ENCODE assay signal across 11 cellular contexts in the genomic region with DNA sequence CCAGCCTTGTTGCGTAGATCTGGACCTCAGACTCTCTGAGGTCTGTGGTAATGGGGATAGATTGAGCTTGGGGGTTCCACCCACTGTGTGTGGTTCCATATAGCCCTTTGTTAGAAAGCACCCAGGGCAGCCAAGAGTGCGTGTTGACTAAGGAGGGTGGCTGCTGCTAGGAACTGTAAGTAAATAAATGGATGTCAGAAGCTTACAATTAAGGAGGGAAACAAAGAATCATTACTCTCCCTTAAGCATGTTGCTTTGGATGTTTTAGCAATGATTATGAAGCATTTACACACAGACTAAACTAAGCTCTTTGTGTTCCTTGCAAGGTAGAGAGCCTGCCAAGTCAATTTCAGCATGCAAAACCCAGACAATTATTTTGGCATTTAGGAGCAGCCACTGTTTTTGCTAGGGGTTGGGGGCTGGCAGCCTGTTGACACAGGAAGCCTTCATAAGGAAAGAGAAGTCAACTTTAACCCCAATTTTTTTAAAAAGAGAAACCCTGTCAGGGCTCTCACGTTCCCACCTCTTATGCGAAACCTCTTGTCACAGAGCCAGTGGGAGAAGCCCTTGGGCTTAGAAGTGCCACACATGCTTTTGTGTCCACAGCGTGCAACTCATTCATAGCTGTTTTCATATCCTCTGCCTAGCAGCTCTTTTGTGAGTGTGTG.
DNase-seq lines count a peak whose midpoint lies in the region; ATAC-seq and TF ChIP-seq lines count a peak whose summit lies in the region.
"Had no signal": no experiment of that assay in that cellular context is flagged by ENCODE, and none has a peak within 500 bp of the region (broad histone marks: within the 10 kb centered on the region; RNA-seq: fewer than 3 reads in every experiment).

No MANE protein-coding gene starts in this region.

- H3K27ac ChIP-seq in coronary artery (peak overlapping the region; percentile 53 to 79), osteoblast (ENCODE audit: low read depth, low read length) (no peak overlapping the region)
- no peak overlapping the region for H3K27ac ChIP-seq in naive thymus-derived CD4-positive, alpha-beta T cell (ENCODE audit: low read depth, low read length)
- H3K27ac ChIP-seq: spleen had no signal

- no peaks in the 10 kb centered on the region for H4K20me1 ChIP-seq in osteoblast (ENCODE audit: insufficient read depth, low read length)

- peak overlapping the region; percentile 73 for H3K27ac Mint-ChIP-seq in neural crest cell (ENCODE audit: unreplicated experiment)
- no peak overlapping the region for H3K27ac Mint-ChIP-seq in naive thymus-derived CD4-positive, alpha-beta T cell
- H3K27ac Mint-ChIP-seq: activated CD4-positive, alpha-beta T cell treated with anti-CD3 and anti-CD28 coated beads, Interleukin-2, amount 10 ng/mL, durations not matched to agents 24 days and 14 days; stimulated activated effector memory CD8-positive, alpha-beta T cell treated with anti-CD3 and anti-CD28 coated beads, Interleukin-12 subunit alpha, Interleukin-12 subunit beta, amount 100 ng/mL, for 72 hours had no signal

- H2AFZ ChIP-seq in osteoblast (ENCODE audit: low read length): no peak overlapping the region

- peaks cover 7% of the 10 kb centered on the region for H3K4me1 ChIP-seq in osteoblast (ENCODE audit: insufficient read depth, low read length)
- no peaks in the 10 kb centered on the region for H3K4me1 ChIP-seq in naive thymus-derived CD4-positive, alpha-beta T cell (ENCODE audit: control insufficient read depth in 2 of 2, insufficient read depth in 2 of 2, low read length in 2 of 2)

- no peaks in the 10 kb centered on the region for H3K9me3 Mint-ChIP-seq in neural crest cell
- peaks cover 0 to 1% (median 0%) of the 10 kb centered on the region in 11 donors for H3K9me3 Mint-ChIP-seq in naive thymus-derived CD4-positive, alpha-beta T cell
- H3K9me3 Mint-ChIP-seq: activated CD4-positive, alpha-beta T cell treated with anti-CD3 and anti-CD28 coated beads, Interleukin-2, amount 10 ng/mL, durations not matched to agents 24 days and 14 days; stimulated activated effector memory CD8-positive, alpha-beta T cell treated with anti-CD3 and anti-CD28 coated beads, Interleukin-12 subunit alpha, Interleukin-12 subunit beta, amount 100 ng/mL, for 72 hours had no signal

- POLR2A ChIA-PET in naive thymus-derived CD4-positive, alpha-beta T cell (lab: Charles Lee): interaction anchor here (0.6 kb wide), 1 partner anchor 361 kb away, joined by 4 read pairs; no protein-coding TSS in a partner anchor

- H3K4me3 Mint-ChIP-seq in neural crest cell: no peak overlapping the region
- no peak overlapping the region for H3K4me3 Mint-ChIP-seq in naive thymus-derived CD4-positive, alpha-beta T cell
- H3K4me3 Mint-ChIP-seq: activated CD4-positive, alpha-beta T cell treated with anti-CD3 and anti-CD28 coated beads, Interleukin-2, amount 10 ng/mL, durations not matched to agents 24 days and 14 days; stimulated activated effector memory CD8-positive, alpha-beta T cell treated with anti-CD3 and anti-CD28 coated beads, Interleukin-12 subunit alpha, Interleukin-12 subunit beta, amount 100 ng/mL, for 72 hours had no signal

- CTCF ChIA-PET in naive thymus-derived CD4-positive, alpha-beta T cell (lab: Charles Lee): no interaction called here

- DNase-seq in AG10803 (ENCODE audit: low read depth) (peak; percentile 80), NCI-H1092 (lab: John Stamatoyannopoulos, UW) (peak; percentile 70), coronary artery (ENCODE audit: low spot score) (no peak), neural crest cell (ENCODE audit: low read depth, low spot score) (no peak), activated T-cell treated with anti-CD3 and anti-CD28 coated beads for 4 hours (no peak), osteoblast (ENCODE audit: insufficient read length, low spot score, missing footprints) (no peak), kidney tubule cell (ENCODE audit: low spot score) (no peak)
- DNase-seq in naive thymus-derived CD4-positive, alpha-beta T cell: no peak
- DNase-seq: activated CD4-positive, alpha-beta T cell treated with anti-CD3 and anti-CD28 coated beads, Interleukin-2, amount 10 ng/mL, durations not matched to agents 24 days and 14 days; spleen had no signal

- no peak for ATAC-seq in naive thymus-derived CD4-positive, alpha-beta T cell
- ATAC-seq: stimulated activated effector memory CD8-positive, alpha-beta T cell treated with anti-CD3 and anti-CD28 coated beads, Interleukin-12 subunit alpha, Interleukin-12 subunit beta, amount 100 ng/mL, for 72 hours had no signal

- H3K4me2 ChIP-seq in osteoblast (ENCODE audit: insufficient read depth, low read length): no peak overlapping the region

- H3K27me3 ChIP-seq in osteoblast (ENCODE audit: insufficient read depth, low read length): no peaks in the 10 kb centered on the region
- no peaks in the 10 kb centered on the region for H3K27me3 ChIP-seq in naive thymus-derived CD4-positive, alpha-beta T cell (ENCODE audit: control insufficient read depth in 2 of 2, insufficient read depth in 2 of 2, low read length in 2 of 2)
- H3K27me3 ChIP-seq: spleen had no signal

- no peaks in the 10 kb centered on the region for H3K36me3 ChIP-seq in osteoblast (ENCODE audit: insufficient read depth, low read length)
- no peaks in the 10 kb centered on the region for H3K36me3 ChIP-seq in naive thymus-derived CD4-positive, alpha-beta T cell (ENCODE audit: control insufficient read depth in 2 of 3, insufficient read depth in 3 of 3, low read length in 3 of 3)
- H3K36me3 ChIP-seq: spleen had no signal

- TF ChIP-seq CTCF in AG10803 (conservative IDR thresholded peaks at IDR 0.05; ENCODE audit: low read length): no peak
- no peak for TF ChIP-seq CTCF in coronary artery (IDR thresholded peaks at IDR 0.05)
- no peak for TF ChIP-seq CTCF in neural crest cell (conservative IDR thresholded peaks at IDR 0.05)
- no peak for TF ChIP-seq CTCF in osteoblast (IDR thresholded peaks at IDR 0.05; ENCODE audit: extremely low read depth, low read depth, low read length)

- peaks cover 29% of the 10 kb centered on the region for H3K4me1 Mint-ChIP-seq in neural crest cell
- peaks cover 0 to 13% (median 2%) of the 10 kb centered on the region in 7 donors for H3K4me1 Mint-ChIP-seq in naive thymus-derived CD4-positive, alpha-beta T cell

- H3K27me3 Mint-ChIP-seq in neural crest cell (ENCODE audit: low read depth): no peaks in the 10 kb centered on the region
- no peaks in the 10 kb centered on the region for H3K27me3 Mint-ChIP-seq in naive thymus-derived CD4-positive, alpha-beta T cell
- H3K27me3 Mint-ChIP-seq: activated CD4-positive, alpha-beta T cell treated with anti-CD3 and anti-CD28 coated beads, Interleukin-2, amount 10 ng/mL, durations not matched to agents 24 days and 14 days had no signal

- H3K36me3 Mint-ChIP-seq in neural crest cell (ENCODE audit: low read depth): no peaks in the 10 kb centered on the region
- H3K36me3 Mint-ChIP-seq in naive thymus-derived CD4-positive, alpha-beta T cell: peaks cover 2 to 12% (median 4%) of the 10 kb centered on the region in 5 donors
- H3K36me3 Mint-ChIP-seq: stimulated activated effector memory CD8-positive, alpha-beta T cell treated with anti-CD3 and anti-CD28 coated beads, Interleukin-12 subunit alpha, Interleukin-12 subunit beta, amount 100 ng/mL, for 72 hours had no signal

- no peaks in the 10 kb centered on the region for H3K79me2 ChIP-seq in osteoblast (ENCODE audit: insufficient read depth, low read length)

- H3K4me3 ChIP-seq in AG10803 (ENCODE audit: low read length): no peak overlapping the region
- no peak overlapping the region for H3K4me3 ChIP-seq in coronary artery
- H3K4me3 ChIP-seq in osteoblast (ENCODE audit: insufficient read depth, low read length): no peak overlapping the region
- H3K4me3 ChIP-seq in naive thymus-derived CD4-positive, alpha-beta T cell (ENCODE audit: low read length): no peak overlapping the region
- H3K4me3 ChIP-seq: spleen had no signal

- no peaks in the 10 kb centered on the region for H3K9me3 ChIP-seq in osteoblast (ENCODE audit: low read depth, low read length)
- no peaks in the 10 kb centered on the region for H3K9me3 ChIP-seq in naive thymus-derived CD4-positive, alpha-beta T cell (ENCODE audit: control insufficient read depth in 2 of 3, low read length in 3 of 3)
- H3K9me3 ChIP-seq: spleen had no signal

- intact Hi-C loops in naive thymus-derived CD4-positive, alpha-beta T cell (cut with micrococcal nuclease): loop anchor here in 1 of 2 donors (10.0 kb wide), 1 partner anchor 1819 kb away; no protein-coding TSS in a partner anchor

Comparison
In these comparisons a context has a peak if more than half of its experiments do, and no peak if none do; other contexts are left out.
1. DNase-seq: peak in AG10803 (single experiment) and NCI-H1092 (single experiment); none in coronary artery (single experiment), neural crest cell (single experiment), activated T-cell treated with anti-CD3 and anti-CD28 coated beads for 4 hours (single experiment), osteoblast (single experiment), naive thymus-derived CD4-positive, alpha-beta T cell (0 of 9) and kidney tubule cell (single experiment).
2. H3K27ac ChIP-seq: peak in coronary artery (2 of 2); none in osteoblast (single experiment) and naive thymus-derived CD4-positive, alpha-beta T cell (single experiment).